ENCODE assay signal across 9 cellular contexts in genomic region chr1:111204923-111205723, GRCh38. TPM values are rescaled to one million over a fixed set of nuclear protein-coding genes. Genes with fewer than 3 reads are reported as not detected.
DNase-seq lines count a peak whose midpoint lies in the region; ATAC-seq and TF ChIP-seq lines count a peak whose summit lies in the region.
"Had no signal": no experiment of that assay in that cellular context is flagged by ENCODE, and none has a peak within 500 bp of the region (broad histone marks: within the 10 kb centered on the region; RNA-seq: fewer than 3 reads in every experiment).

No MANE protein-coding gene starts in this region.

- no peak overlapping the region for H3K23ac ChIP-seq in neuronal stem cell (ENCODE audit: low read depth, low read length, poor library complexity)

- TF ChIP-seq CTCF in activated CD8-positive, alpha-beta T cell treated with anti-CD3 and anti-CD28 coated beads for 36 hours (IDR thresholded peaks at IDR 0.05), result no peak

- H2AFZ ChIP-seq in neuronal stem cell (ENCODE audit: low read length), result no peak overlapping the region

- H2AK5ac ChIP-seq in neuronal stem cell (ENCODE audit: low read depth, low read length), result no peak overlapping the region

- H2BK15ac ChIP-seq in neuronal stem cell (ENCODE audit: low read length), result no peak overlapping the region

- no peak overlapping the region for H4K91ac ChIP-seq in neuronal stem cell (ENCODE audit: low read depth, low read length, poor library complexity)

- H3K27ac ChIP-seq in right cardiac atrium (ENCODE audit: low read length) (peak overlapping the region; percentile 22), neuronal stem cell (replicated peaks; ENCODE audit: low read length) (no peak overlapping the region)

- H3K18ac ChIP-seq in neuronal stem cell (ENCODE audit: low read length), result no peak overlapping the region

- H3K4me2 ChIP-seq in neuronal stem cell (ENCODE audit: insufficient read depth, low read length, poor library complexity, severe bottlenecking), result no peak overlapping the region

- H2BK12ac ChIP-seq in neuronal stem cell (ENCODE audit: low read length), result no peak overlapping the region

- H3K4ac ChIP-seq in neuronal stem cell (ENCODE audit: low read length), result no peak overlapping the region

- H3K27me3 ChIP-seq in right cardiac atrium (ENCODE audit: control insufficient read depth, insufficient read depth), result no peaks in the 10 kb centered on the region
- no peaks in the 10 kb centered on the region for H3K27me3 ChIP-seq in mononuclear cell (ENCODE audit: insufficient read depth, low read length)
- peaks cover 0 to 21% (median 0%) of the 10 kb centered on the region in 3 experiments for H3K27me3 ChIP-seq in neuronal stem cell (ENCODE audit: control insufficient read depth in 3 of 3, insufficient read depth in 3 of 3, low read depth in 1 of 3, low read length in 3 of 3)

- H3K27ac Mint-ChIP-seq in activated CD8-positive, alpha-beta T cell treated with anti-CD3 and anti-CD28 coated beads for 36 hours, result peak overlapping the region; percentile 82

- H3K36me3 ChIP-seq in neuronal stem cell (replicated peaks in 1 of 2; ENCODE audit: control insufficient read depth in 2 of 2, insufficient read depth in 2 of 2, low read length in 2 of 2), result no peaks in the 10 kb centered on the region

- H3K9me3 ChIP-seq in right cardiac atrium (ENCODE audit: control insufficient read depth, low read length), result no peaks in the 10 kb centered on the region
- H3K9me3 ChIP-seq in mononuclear cell (ENCODE audit: low read depth, low read length), result no peaks in the 10 kb centered on the region
- no peaks in the 10 kb centered on the region for H3K9me3 ChIP-seq in neuronal stem cell (replicated peaks in 1 of 2; ENCODE audit: control insufficient read depth in 2 of 2, insufficient read depth in 1 of 2, low read depth in 1 of 2, low read length in 2 of 2)

- no peaks in the 10 kb centered on the region for H3K9me3 Mint-ChIP-seq in activated CD8-positive, alpha-beta T cell treated with anti-CD3 and anti-CD28 coated beads for 36 hours

- H2BK5ac ChIP-seq in neuronal stem cell (ENCODE audit: low read length), result no peak overlapping the region

- 61% methylated on average over 9 of the region's 9 CpGs for WGBS in right cardiac atrium
- WGBS in neuronal stem cell (ENCODE audit: extremely low coverage in 2 of 2, insufficient read length in 2 of 2, insufficient replicate concordance in 1 of 2), 2 donors, result no CpG with 5 or more reads among the region's 9 CpGs

- H2BK120ac ChIP-seq in neuronal stem cell (ENCODE audit: low read depth, low read length), result no peak overlapping the region

- H3K4me3 Mint-ChIP-seq in activated CD8-positive, alpha-beta T cell treated with anti-CD3 and anti-CD28 coated beads for 36 hours, result peak overlapping the region; percentile 99

- H4K8ac ChIP-seq in neuronal stem cell (ENCODE audit: low read depth, low read length), result no peak overlapping the region

- no peak for ATAC-seq in right cardiac atrium
- no peak for ATAC-seq in Right ventricle myocardium inferior
- no peak for ATAC-seq in activated CD8-positive, alpha-beta T cell treated with anti-CD3 and anti-CD28 coated beads for 36 hours
- no peak for ATAC-seq in GM21390 (IDR thresholded peaks at IDR 0.05; ENCODE audit: unreplicated experiment)

- H3K14ac ChIP-seq in neuronal stem cell (ENCODE audit: low read length), result no peak overlapping the region

- intact Hi-C loops in right cardiac atrium (cut with DNase I), result no loop called here
- intact Hi-C loops in Right ventricle myocardium inferior (cut with DNase I), result no loop called here
- intact Hi-C loops in activated CD8-positive, alpha-beta T cell treated with anti-CD3 and anti-CD28 coated beads for 36 hours (cut with micrococcal nuclease), result no loop called here

- H3K4me1 ChIP-seq in right cardiac atrium (ENCODE audit: control insufficient read depth, insufficient read depth, low read length) (no peaks in the 10 kb centered on the region), mononuclear cell (ENCODE audit: insufficient read depth, low read length) (peaks cover 64% of the 10 kb centered on the region), neuronal stem cell (ENCODE audit: control insufficient read depth in 2 of 2, insufficient read depth in 1 of 2, low read depth in 1 of 2, low read length in 2 of 2) (peaks cover 1 to 2% of the 10 kb centered on the region in 2 donors)

- H3K79me1 ChIP-seq in neuronal stem cell (ENCODE audit: low read depth, low read length), result no peaks in the 10 kb centered on the region

- no peak for DNase-seq in right cardiac atrium
- no peak for DNase-seq in Right ventricle myocardium inferior (ENCODE audit: missing footprints)
- no peak for DNase-seq in activated CD8-positive, alpha-beta T cell treated with anti-CD3 and anti-CD28 coated beads for 36 hours
- DNase-seq in anterior cingulate cortex (lab: John Stamatoyannopoulos, UW), result no peak
- DNase-seq in retina, result no peak
- no peak for DNase-seq in neuronal stem cell (ENCODE audit: low spot score)
- DNase-seq: H9 had no signal

- H3K9ac ChIP-seq in neuronal stem cell (ENCODE audit: low read depth, low read length, poor library complexity), result no peak overlapping the region

- H3K4me1 Mint-ChIP-seq in activated CD8-positive, alpha-beta T cell treated with anti-CD3 and anti-CD28 coated beads for 36 hours (ENCODE audit: low read depth), result peaks cover 63% of the 10 kb centered on the region

- H3K4me3 ChIP-seq in right cardiac atrium (ENCODE audit: low read length) (no peak overlapping the region), mononuclear cell (ENCODE audit: low read length) (peak overlapping the region; percentile 48), neuronal stem cell (ENCODE audit: low read length in 2 of 2) (no peak overlapping the region)

- no peaks in the 10 kb centered on the region for H3K27me3 Mint-ChIP-seq in activated CD8-positive, alpha-beta T cell treated with anti-CD3 and anti-CD28 coated beads for 36 hours

- peaks cover 11% of the 10 kb centered on the region for H3K36me3 Mint-ChIP-seq in activated CD8-positive, alpha-beta T cell treated with anti-CD3 and anti-CD28 coated beads for 36 hours (ENCODE audit: low read depth)

- POLR2A ChIA-PET in activated CD8-positive, alpha-beta T cell treated with anti-CD3 and anti-CD28 coated beads for 36 hours (lab: Charles Lee), result interaction anchor here (1.5 to 10.4 kb wide), 2 partner anchors 12 to 14 kb away, joined by 5 to 245 read pairs; no protein-coding TSS in a partner anchor

- CTCF ChIA-PET in activated CD8-positive, alpha-beta T cell treated with anti-CD3 and anti-CD28 coated beads for 36 hours (lab: Charles Lee), result no interaction called here

RNA-seq across cellular contexts. Expression of gene DENND2D, which starts 4.7 kb away (rescaled TPM):
- total RNA-seq in right cardiac atrium (1 to 10 TPM; 2.1 to 4.5 (median 4.1) TPM), Right ventricle myocardium inferior (3.5 TPM), mononuclear cell (49.5 TPM)
- 2.1 TPM for polyA plus RNA-seq in right cardiac atrium
- total RNA-seq in activated CD8-positive, alpha-beta T cell treated with anti-CD3 and anti-CD28 coated beads for 36 hours, result 100 to 1,000 TPM; 201 to 208 TPM
- polyA plus RNA-seq in neuronal stem cell (2013, experiment 1 of 2), result 0.32 TPM
- 0.19 TPM for polyA plus RNA-seq in neuronal stem cell (2013, experiment 2 of 2)

RNA-seq across cellular contexts. Expression of gene CHI3L2, which starts 22.4 kb away (rescaled TPM):
- 10 to 100 TPM in 3 of 4 donors, 1 to 10 TPM in 1; 1.2 to 20.7 (median 14.7) TPM for total RNA-seq in right cardiac atrium
- 6.2 TPM for polyA plus RNA-seq in right cardiac atrium
- total RNA-seq in Right ventricle myocardium inferior, result 7.5 TPM
- total RNA-seq in activated CD8-positive, alpha-beta T cell treated with anti-CD3 and anti-CD28 coated beads for 36 hours, result 10 to 100 TPM in 1 of 2 experiments, 1 to 10 TPM in 1; 9.2 to 10.4 TPM
- 12.9 TPM for total RNA-seq in mononuclear cell
- not detected for polyA plus RNA-seq in neuronal stem cell (2013, experiment 1 of 2)
- 0.04 TPM for polyA plus RNA-seq in neuronal stem cell (2013, experiment 2 of 2)
- total RNA-seq: H9 had no signal
